ENCODE assay signal across 9 cellular contexts in genomic region chr10:118423800-118424479, GRCh38.
DNase-seq lines count a peak whose midpoint lies in the region; ATAC-seq and TF ChIP-seq lines count a peak whose summit lies in the region.
"Had no signal": no experiment of that assay in that cellular context is flagged by ENCODE, and none has a peak within 500 bp of the region (broad histone marks: within the 10 kb centered on the region; RNA-seq: fewer than 3 reads in every experiment).

No MANE protein-coding gene starts in this region.

- H3K9me3 Mint-ChIP-seq in CD8-positive, alpha-beta memory T cell: peaks cover 0 to 3% (median 0%) of the 10 kb centered on the region in 5 donors
- H3K9me3 Mint-ChIP-seq in activated CD8-positive, alpha-beta memory T cell treated with anti-CD3 and anti-CD28 coated beads, Interleukin-2, amount 10 ng/mL, durations not matched to agents 7 days and 5 days (ENCODE audit: low read depth): no peaks in the 10 kb centered on the region
- no peaks in the 10 kb centered on the region for H3K9me3 Mint-ChIP-seq in stimulated activated effector memory CD8-positive, alpha-beta T cell treated with anti-CD3 and anti-CD28 coated beads, Interleukin-12 subunit alpha, Interleukin-12 subunit beta, amount 100 ng/mL, for 72 hours
- H3K9me3 Mint-ChIP-seq: T-helper 1 cell treated with Interleukin-12 subunit alpha and Interleukin-12 subunit beta and Interleukin-4 antibody, amounts not matched to agents 30 μg/mL and 1 μg/mL, for 36 hours had no signal

- H3K9ac ChIP-seq in NT2/D1 (ENCODE audit: insufficient read length, low read depth): no peak overlapping the region

- H3K27me3 Mint-ChIP-seq in CD8-positive, alpha-beta memory T cell: peaks cover 12 to 25% of the 10 kb centered on the region in 2 donors
- H3K27me3 Mint-ChIP-seq in activated CD8-positive, alpha-beta memory T cell treated with anti-CD3 and anti-CD28 coated beads, Interleukin-2, amount 10 ng/mL, durations not matched to agents 7 days and 5 days: peaks cover 22% of the 10 kb centered on the region

- no peak overlapping the region for H3K4me3 Mint-ChIP-seq in CD8-positive, alpha-beta memory T cell
- H3K4me3 Mint-ChIP-seq in activated CD8-positive, alpha-beta memory T cell treated with anti-CD3 and anti-CD28 coated beads, Interleukin-2, amount 10 ng/mL, durations not matched to agents 7 days and 5 days: no peak overlapping the region
- no peak overlapping the region for H3K4me3 Mint-ChIP-seq in stimulated activated effector memory CD8-positive, alpha-beta T cell treated with anti-CD3 and anti-CD28 coated beads, Interleukin-12 subunit alpha, Interleukin-12 subunit beta, amount 100 ng/mL, for 72 hours
- H3K4me3 Mint-ChIP-seq: T-helper 1 cell treated with Interleukin-12 subunit alpha and Interleukin-12 subunit beta and Interleukin-4 antibody, amounts not matched to agents 30 μg/mL and 1 μg/mL, for 36 hours had no signal

- no peaks in the 10 kb centered on the region for H3K36me3 Mint-ChIP-seq in CD8-positive, alpha-beta memory T cell
- no peaks in the 10 kb centered on the region for H3K36me3 Mint-ChIP-seq in activated CD8-positive, alpha-beta memory T cell treated with anti-CD3 and anti-CD28 coated beads, Interleukin-2, amount 10 ng/mL, durations not matched to agents 7 days and 5 days
- H3K36me3 Mint-ChIP-seq in stimulated activated effector memory CD8-positive, alpha-beta T cell treated with anti-CD3 and anti-CD28 coated beads, Interleukin-12 subunit alpha, Interleukin-12 subunit beta, amount 100 ng/mL, for 72 hours: no peaks in the 10 kb centered on the region

- peaks cover 0 to 4% (median 0%) of the 10 kb centered on the region in 3 donors for H3K4me1 Mint-ChIP-seq in CD8-positive, alpha-beta memory T cell
- H3K4me1 Mint-ChIP-seq in activated CD8-positive, alpha-beta memory T cell treated with anti-CD3 and anti-CD28 coated beads, Interleukin-2, amount 10 ng/mL, durations not matched to agents 7 days and 5 days: peaks cover 3% of the 10 kb centered on the region
- H3K4me1 Mint-ChIP-seq in stimulated activated effector memory CD8-positive, alpha-beta T cell treated with anti-CD3 and anti-CD28 coated beads, Interleukin-12 subunit alpha, Interleukin-12 subunit beta, amount 100 ng/mL, for 72 hours: peaks cover 5% of the 10 kb centered on the region

- peak; percentile 92 for TF ChIP-seq CTCF in epithelial cell of esophagus (IDR thresholded peaks at IDR 0.05; ENCODE audit: insufficient read depth, low read depth, low read length, missing control alignments)

- no peak overlapping the region for H3K4me3 ChIP-seq in CD8-positive, alpha-beta memory T cell (ENCODE audit: low read length)
- no peak overlapping the region for H3K4me3 ChIP-seq in NT2/D1 (ENCODE audit: insufficient read length, low read depth)
- no peak overlapping the region for H3K4me3 ChIP-seq in epithelial cell of esophagus (ENCODE audit: low read length)

- no peaks in the 10 kb centered on the region for H3K9me3 ChIP-seq in CD8-positive, alpha-beta memory T cell (ENCODE audit: low read length)
- H3K9me3 ChIP-seq in NT2/D1 (ENCODE audit: insufficient read depth, low read length): no peaks in the 10 kb centered on the region

- H3K27ac Mint-ChIP-seq in CD8-positive, alpha-beta memory T cell: peak overlapping the region in 1 of 8 donors; percentile 76
- H3K27ac Mint-ChIP-seq in activated CD8-positive, alpha-beta memory T cell treated with anti-CD3 and anti-CD28 coated beads, Interleukin-2, amount 10 ng/mL, durations not matched to agents 7 days and 5 days: no peak overlapping the region
- H3K27ac Mint-ChIP-seq in stimulated activated effector memory CD8-positive, alpha-beta T cell treated with anti-CD3 and anti-CD28 coated beads, Interleukin-12 subunit alpha, Interleukin-12 subunit beta, amount 100 ng/mL, for 72 hours: no peak overlapping the region
- H3K27ac Mint-ChIP-seq: T-helper 1 cell treated with Interleukin-12 subunit alpha and Interleukin-12 subunit beta and Interleukin-4 antibody, amounts not matched to agents 30 μg/mL and 1 μg/mL, for 36 hours had no signal

- H3K36me3 ChIP-seq in CD8-positive, alpha-beta memory T cell (ENCODE audit: insufficient read depth, low read length): no peaks in the 10 kb centered on the region
- H3K36me3 ChIP-seq in NT2/D1 (ENCODE audit: insufficient read depth, insufficient read length, low read length): no peaks in the 10 kb centered on the region

- no peak overlapping the region for H3K27ac ChIP-seq in CD8-positive, alpha-beta memory T cell (ENCODE audit: low read depth, low read length)

- no peaks in the 10 kb centered on the region for H3K4me1 ChIP-seq in CD8-positive, alpha-beta memory T cell (ENCODE audit: insufficient read depth, low read length)
- no peaks in the 10 kb centered on the region for H3K4me1 ChIP-seq in NT2/D1 (ENCODE audit: insufficient read depth, insufficient read length)

- peak; percentile 94 for ATAC-seq in GM19467 (IDR thresholded peaks at IDR 0.05; ENCODE audit: unreplicated experiment)
- ATAC-seq in activated CD8-positive, alpha-beta memory T cell treated with anti-CD3 and anti-CD28 coated beads, Interleukin-2, amount 10 ng/mL, durations not matched to agents 7 days and 5 days: peak; percentile 89
- peak; percentile 89 for ATAC-seq in stimulated activated effector memory CD8-positive, alpha-beta T cell treated with anti-CD3 and anti-CD28 coated beads, Interleukin-12 subunit alpha, Interleukin-12 subunit beta, amount 100 ng/mL, for 72 hours

- peak; percentile 22 to 59 (median 25) for DNase-seq in CD8-positive, alpha-beta memory T cell
- DNase-seq in HS-5 (ENCODE audit: low read depth) (peak; percentile 63), NT2/D1 (ENCODE audit: low read depth, low spot score) (peak; percentile 94), epithelial cell of esophagus (ENCODE audit: low read depth) (peak; percentile 95), myocyte (ENCODE audit: low read depth) (peak; percentile 79)
- peak; percentile 80 for DNase-seq in activated CD8-positive, alpha-beta memory T cell treated with anti-CD3 and anti-CD28 coated beads, Interleukin-2, amount 10 ng/mL, durations not matched to agents 7 days and 5 days
- DNase-seq in stimulated activated effector memory CD8-positive, alpha-beta T cell treated with anti-CD3 and anti-CD28 coated beads, Interleukin-12 subunit alpha, Interleukin-12 subunit beta, amount 100 ng/mL, for 72 hours (ENCODE audit: low spot score in 2 of 2): peak; percentile 22 to 76

- POLR2A ChIA-PET in CD8-positive, alpha-beta memory T cell (lab: Charles Lee): no interaction called here

- CTCF ChIA-PET in CD8-positive, alpha-beta memory T cell (lab: Charles Lee): interaction anchor here (0.7 kb wide), 1 partner anchor 8 kb away, joined by 3 read pairs; no protein-coding TSS in a partner anchor
- CTCF ChIA-PET in activated CD8-positive, alpha-beta memory T cell treated with anti-CD3 and anti-CD28 coated beads, Interleukin-2, amount 10 ng/mL, durations not matched to agents 7 days and 5 days (lab: Charles Lee): interaction anchor here (0.7 to 1.5 kb wide), 3 partner anchors 20 to 120 kb away, joined by 3 read pairs; no protein-coding TSS in a partner anchor

- no peaks in the 10 kb centered on the region for H3K27me3 ChIP-seq in CD8-positive, alpha-beta memory T cell (ENCODE audit: insufficient read depth, low read length, poor library complexity, severe bottlenecking)
- H3K27me3 ChIP-seq in NT2/D1 (ENCODE audit: insufficient read depth, insufficient read length): no peaks in the 10 kb centered on the region

Comparison
In these comparisons a context has a peak if more than half of its experiments do, and no peak if none do; other contexts are left out.
1. DNase-seq: peak in every context shown above with its lines; median percentile 95 in epithelial cell of esophagus; 94 in NT2/D1; 80 in activated CD8-positive, alpha-beta memory T cell treated with anti-CD3 and anti-CD28 coated beads, Interleukin-2, amount 10 ng/mL, durations not matched to agents 7 days and 5 days; 79 in myocyte; 63 in HS-5; 49 in stimulated activated effector memory CD8-positive, alpha-beta T cell treated with anti-CD3 and anti-CD28 coated beads, Interleukin-12 subunit alpha, Interleukin-12 subunit beta, amount 100 ng/mL, for 72 hours; 25 in CD8-positive, alpha-beta memory T cell.